In genomic region chr6:14210663-14211595, GRCh38 we compare ENCODE assay signal across 1 cellular context.
A peak's percentile ranks its signal among the peaks of the same experiment; 100 is the strongest.
TF ChIP-seq lines count a peak whose summit lies in the region.

No MANE protein-coding gene starts in this region.

TF ChIP-seq in HepG2, 621 proteins besides CTCF, POLR2A, EP300 and RAD21 (continued from another document and continues in another):
- TF ChIP-seq, protein P1, sequence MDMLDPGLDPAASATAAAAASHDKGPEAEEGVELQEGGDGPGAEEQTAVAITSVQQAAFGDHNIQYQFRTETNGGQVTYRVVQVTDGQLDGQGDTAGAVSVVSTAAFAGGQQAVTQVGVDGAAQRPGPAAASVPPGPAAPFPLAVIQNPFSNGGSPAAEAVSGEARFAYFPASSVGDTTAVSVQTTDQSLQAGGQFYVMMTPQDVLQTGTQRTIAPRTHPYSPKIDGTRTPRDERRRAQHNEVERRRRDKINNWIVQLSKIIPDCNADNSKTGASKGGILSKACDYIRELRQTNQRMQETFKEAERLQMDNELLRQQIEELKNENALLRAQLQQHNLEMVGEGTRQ (IDR thresholded peaks at IDR 0.05; ENCODE audit: low read depth, low read length) = peak; percentile 90
- TF ChIP-seq, protein P1 (CRISPR knock-in tag; IDR thresholded peaks at IDR 0.05; ENCODE audit: borderline replicate concordance) = peak; percentile 84
- TF ChIP-seq, protein P2, sequence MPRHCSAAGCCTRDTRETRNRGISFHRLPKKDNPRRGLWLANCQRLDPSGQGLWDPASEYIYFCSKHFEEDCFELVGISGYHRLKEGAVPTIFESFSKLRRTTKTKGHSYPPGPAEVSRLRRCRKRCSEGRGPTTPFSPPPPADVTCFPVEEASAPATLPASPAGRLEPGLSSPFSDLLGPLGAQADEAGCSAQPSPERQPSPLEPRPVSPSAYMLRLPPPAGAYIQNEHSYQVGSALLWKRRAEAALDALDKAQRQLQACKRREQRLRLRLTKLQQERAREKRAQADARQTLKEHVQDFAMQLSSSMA (CRISPR knock-in tag; IDR thresholded peaks at IDR 0.05) = 0 out of 2 replicates have a peak, but pooled peaks have one; percentile 41
- TF ChIP-seq ARHGAP35 (CRISPR knock-in tag; IDR thresholded peaks at IDR 0.05; ENCODE audit: borderline replicate concordance) = no peak; the same call in 1 of the 2 replicates
- TF ChIP-seq ZNF7 (CRISPR knock-in tag; IDR thresholded peaks at IDR 0.05) = no peak
- TF ChIP-seq ARID3A (IDR thresholded peaks at IDR 0.05; ENCODE audit: low read depth, low read length) = no peak
- TF ChIP-seq, protein P3, sequence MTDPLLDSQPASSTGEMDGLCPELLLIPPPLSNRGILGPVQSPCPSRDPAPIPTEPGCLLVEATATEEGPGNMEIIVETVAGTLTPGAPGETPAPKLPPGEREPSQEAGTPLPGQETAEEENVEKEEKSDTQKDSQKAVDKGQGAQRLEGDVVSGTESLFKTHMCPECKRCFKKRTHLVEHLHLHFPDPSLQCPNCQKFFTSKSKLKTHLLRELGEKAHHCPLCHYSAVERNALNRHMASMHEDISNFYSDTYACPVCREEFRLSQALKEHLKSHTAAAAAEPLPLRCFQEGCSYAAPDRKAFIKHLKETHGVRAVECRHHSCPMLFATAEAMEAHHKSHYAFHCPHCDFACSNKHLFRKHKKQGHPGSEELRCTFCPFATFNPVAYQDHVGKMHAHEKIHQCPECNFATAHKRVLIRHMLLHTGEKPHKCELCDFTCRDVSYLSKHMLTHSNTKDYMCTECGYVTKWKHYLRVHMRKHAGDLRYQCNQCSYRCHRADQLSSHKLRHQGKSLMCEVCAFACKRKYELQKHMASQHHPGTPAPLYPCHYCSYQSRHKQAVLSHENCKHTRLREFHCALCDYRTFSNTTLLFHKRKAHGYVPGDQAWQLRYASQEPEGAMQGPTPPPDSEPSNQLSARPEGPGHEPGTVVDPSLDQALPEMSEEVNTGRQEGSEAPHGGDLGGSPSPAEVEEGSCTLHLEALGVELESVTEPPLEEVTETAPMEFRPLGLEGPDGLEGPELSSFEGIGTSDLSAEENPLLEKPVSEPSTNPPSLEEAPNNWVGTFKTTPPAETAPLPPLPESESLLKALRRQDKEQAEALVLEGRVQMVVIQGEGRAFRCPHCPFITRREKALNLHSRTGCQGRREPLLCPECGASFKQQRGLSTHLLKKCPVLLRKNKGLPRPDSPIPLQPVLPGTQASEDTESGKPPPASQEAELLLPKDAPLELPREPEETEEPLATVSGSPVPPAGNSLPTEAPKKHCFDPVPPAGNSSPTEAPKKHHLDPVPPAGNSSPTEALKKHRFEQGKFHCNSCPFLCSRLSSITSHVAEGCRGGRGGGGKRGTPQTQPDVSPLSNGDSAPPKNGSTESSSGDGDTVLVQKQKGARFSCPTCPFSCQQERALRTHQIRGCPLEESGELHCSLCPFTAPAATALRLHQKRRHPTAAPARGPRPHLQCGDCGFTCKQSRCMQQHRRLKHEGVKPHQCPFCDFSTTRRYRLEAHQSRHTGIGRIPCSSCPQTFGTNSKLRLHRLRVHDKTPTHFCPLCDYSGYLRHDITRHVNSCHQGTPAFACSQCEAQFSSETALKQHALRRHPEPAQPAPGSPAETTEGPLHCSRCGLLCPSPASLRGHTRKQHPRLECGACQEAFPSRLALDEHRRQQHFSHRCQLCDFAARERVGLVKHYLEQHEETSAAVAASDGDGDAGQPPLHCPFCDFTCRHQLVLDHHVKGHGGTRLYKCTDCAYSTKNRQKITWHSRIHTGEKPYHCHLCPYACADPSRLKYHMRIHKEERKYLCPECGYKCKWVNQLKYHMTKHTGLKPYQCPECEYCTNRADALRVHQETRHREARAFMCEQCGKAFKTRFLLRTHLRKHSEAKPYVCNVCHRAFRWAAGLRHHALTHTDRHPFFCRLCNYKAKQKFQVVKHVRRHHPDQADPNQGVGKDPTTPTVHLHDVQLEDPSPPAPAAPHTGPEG (CRISPR knock-in tag; IDR thresholded peaks at IDR 0.05) = peak; percentile 50; the same call in 1 of the 2 replicates
- peak; percentile 73 for TF ChIP-seq SALL1 (CRISPR knock-in tag; IDR thresholded peaks at IDR 0.05)
- no peak for TF ChIP-seq SP1 (IDR thresholded peaks at IDR 0.05)
- peak; percentile 57; the same call in 1 of the 2 replicates for TF ChIP-seq SP1 (CRISPR knock-in tag; IDR thresholded peaks at IDR 0.05)
- no peak for TF ChIP-seq MXD4 (CRISPR knock-in tag; IDR thresholded peaks at IDR 0.05)
- peak; percentile 38; the same call in 1 of the 2 replicates for TF ChIP-seq ZNF724P (CRISPR knock-in tag; IDR thresholded peaks at IDR 0.05; ENCODE audit: borderline replicate concordance)
- TF ChIP-seq, protein P4, sequence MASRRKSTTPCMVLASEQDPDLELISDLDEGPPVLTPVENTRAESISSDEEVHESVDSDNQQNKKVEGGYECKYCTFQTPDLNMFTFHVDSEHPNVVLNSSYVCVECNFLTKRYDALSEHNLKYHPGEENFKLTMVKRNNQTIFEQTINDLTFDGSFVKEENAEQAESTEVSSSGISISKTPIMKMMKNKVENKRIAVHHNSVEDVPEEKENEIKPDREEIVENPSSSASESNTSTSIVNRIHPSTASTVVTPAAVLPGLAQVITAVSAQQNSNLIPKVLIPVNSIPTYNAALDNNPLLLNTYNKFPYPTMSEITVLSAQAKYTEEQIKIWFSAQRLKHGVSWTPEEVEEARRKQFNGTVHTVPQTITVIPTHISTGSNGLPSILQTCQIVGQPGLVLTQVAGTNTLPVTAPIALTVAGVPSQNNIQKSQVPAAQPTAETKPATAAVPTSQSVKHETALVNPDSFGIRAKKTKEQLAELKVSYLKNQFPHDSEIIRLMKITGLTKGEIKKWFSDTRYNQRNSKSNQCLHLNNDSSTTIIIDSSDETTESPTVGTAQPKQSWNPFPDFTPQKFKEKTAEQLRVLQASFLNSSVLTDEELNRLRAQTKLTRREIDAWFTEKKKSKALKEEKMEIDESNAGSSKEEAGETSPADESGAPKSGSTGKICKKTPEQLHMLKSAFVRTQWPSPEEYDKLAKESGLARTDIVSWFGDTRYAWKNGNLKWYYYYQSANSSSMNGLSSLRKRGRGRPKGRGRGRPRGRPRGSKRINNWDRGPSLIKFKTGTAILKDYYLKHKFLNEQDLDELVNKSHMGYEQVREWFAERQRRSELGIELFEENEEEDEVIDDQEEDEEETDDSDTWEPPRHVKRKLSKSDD (CRISPR knock-in tag; IDR thresholded peaks at IDR 0.05; ENCODE audit: low read depth) = peak; percentile 60
- peak; percentile 27; the same call in 1 of the 2 replicates for TF ChIP-seq SATB2 (CRISPR knock-in tag; IDR thresholded peaks at IDR 0.05)
- no peak for TF ChIP-seq NR2F1 (CRISPR knock-in tag; IDR thresholded peaks at IDR 0.05)
- no peak for TF ChIP-seq KAT7 (CRISPR knock-in tag; IDR thresholded peaks at IDR 0.05; ENCODE audit: borderline replicate concordance)
- peak; percentile 41; the same call in 1 of the 2 replicates for TF ChIP-seq HINFP (CRISPR knock-in tag; IDR thresholded peaks at IDR 0.05; ENCODE audit: low read depth)
- TF ChIP-seq ZNF768 (CRISPR knock-in tag; IDR thresholded peaks at IDR 0.05) = peak; percentile 29; the same call in 1 of the 2 replicates
- TF ChIP-seq ATRX (CRISPR knock-in tag; IDR thresholded peaks at IDR 0.05; ENCODE audit: borderline replicate concordance) = no peak
- peak; percentile 3; the same call in 1 of the 2 replicates for TF ChIP-seq SMC3 (IDR thresholded peaks at IDR 0.05; ENCODE audit: low read length)
- peak; percentile 41 for TF ChIP-seq ZNF350 (CRISPR knock-in tag; IDR thresholded peaks at IDR 0.05; ENCODE audit: borderline replicate concordance, low read depth)
- 0 out of 2 replicates have a peak, but pooled peaks have one; percentile 36 for TF ChIP-seq ARNTL (CRISPR knock-in tag; IDR thresholded peaks at IDR 0.05)
- no peak for TF ChIP-seq ZFP37 (CRISPR knock-in tag; IDR thresholded peaks at IDR 0.05; ENCODE audit: borderline replicate concordance)
- TF ChIP-seq ADNP (CRISPR knock-in tag; IDR thresholded peaks at IDR 0.05) = no peak
- TF ChIP-seq, protein P5, sequence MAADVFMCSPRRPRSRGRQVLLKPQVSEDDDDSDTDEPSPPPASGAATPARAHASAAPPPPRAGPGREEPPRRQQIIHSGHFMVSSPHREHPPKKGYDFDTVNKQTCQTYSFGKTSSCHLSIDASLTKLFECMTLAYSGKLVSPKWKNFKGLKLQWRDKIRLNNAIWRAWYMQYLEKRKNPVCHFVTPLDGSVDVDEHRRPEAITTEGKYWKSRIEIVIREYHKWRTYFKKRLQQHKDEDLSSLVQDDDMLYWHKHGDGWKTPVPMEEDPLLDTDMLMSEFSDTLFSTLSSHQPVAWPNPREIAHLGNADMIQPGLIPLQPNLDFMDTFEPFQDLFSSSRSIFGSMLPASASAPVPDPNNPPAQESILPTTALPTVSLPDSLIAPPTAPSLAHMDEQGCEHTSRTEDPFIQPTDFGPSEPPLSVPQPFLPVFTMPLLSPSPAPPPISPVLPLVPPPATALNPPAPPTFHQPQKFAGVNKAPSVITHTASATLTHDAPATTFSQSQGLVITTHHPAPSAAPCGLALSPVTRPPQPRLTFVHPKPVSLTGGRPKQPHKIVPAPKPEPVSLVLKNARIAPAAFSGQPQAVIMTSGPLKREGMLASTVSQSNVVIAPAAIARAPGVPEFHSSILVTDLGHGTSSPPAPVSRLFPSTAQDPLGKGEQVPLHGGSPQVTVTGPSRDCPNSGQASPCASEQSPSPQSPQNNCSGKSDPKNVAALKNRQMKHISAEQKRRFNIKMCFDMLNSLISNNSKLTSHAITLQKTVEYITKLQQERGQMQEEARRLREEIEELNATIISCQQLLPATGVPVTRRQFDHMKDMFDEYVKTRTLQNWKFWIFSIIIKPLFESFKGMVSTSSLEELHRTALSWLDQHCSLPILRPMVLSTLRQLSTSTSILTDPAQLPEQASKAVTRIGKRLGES (CRISPR knock-in tag; IDR thresholded peaks at IDR 0.05; ENCODE audit: borderline replicate concordance) = no peak
- TF ChIP-seq ZNF543 (CRISPR knock-in tag; IDR thresholded peaks at IDR 0.05) = peak; percentile 58; the same call in 1 of the 2 replicates
- peak; percentile 75; the same call in 1 of the 2 replicates for TF ChIP-seq TERF1 (CRISPR knock-in tag; IDR thresholded peaks at IDR 0.05)
- peak; percentile 80; the same call in 1 of the 2 replicates for TF ChIP-seq MTERF4 (CRISPR knock-in tag; IDR thresholded peaks at IDR 0.05)
- no peak for TF ChIP-seq ZNF510 (CRISPR knock-in tag; IDR thresholded peaks at IDR 0.05; ENCODE audit: low read depth)
- peak; percentile 52; the same call in 1 of the 2 replicates for TF ChIP-seq MEIS2 (CRISPR knock-in tag; IDR thresholded peaks at IDR 0.05)
- peak; percentile 78 for TF ChIP-seq GABPB1 (CRISPR knock-in tag; IDR thresholded peaks at IDR 0.05)
- 0 out of 2 replicates have a peak, but pooled peaks have one; percentile 64 for TF ChIP-seq ZNF619 (CRISPR knock-in tag; IDR thresholded peaks at IDR 0.05)
- no peak; the same call in 1 of the 2 replicates for TF ChIP-seq ZNF891 (CRISPR knock-in tag; IDR thresholded peaks at IDR 0.05)
- TF ChIP-seq TIGD3 (CRISPR knock-in tag; IDR thresholded peaks at IDR 0.05; ENCODE audit: borderline replicate concordance) = no peak
- no peak for TF ChIP-seq ZBTB21 (CRISPR knock-in tag; IDR thresholded peaks at IDR 0.05)
